In the genomic region with DNA sequence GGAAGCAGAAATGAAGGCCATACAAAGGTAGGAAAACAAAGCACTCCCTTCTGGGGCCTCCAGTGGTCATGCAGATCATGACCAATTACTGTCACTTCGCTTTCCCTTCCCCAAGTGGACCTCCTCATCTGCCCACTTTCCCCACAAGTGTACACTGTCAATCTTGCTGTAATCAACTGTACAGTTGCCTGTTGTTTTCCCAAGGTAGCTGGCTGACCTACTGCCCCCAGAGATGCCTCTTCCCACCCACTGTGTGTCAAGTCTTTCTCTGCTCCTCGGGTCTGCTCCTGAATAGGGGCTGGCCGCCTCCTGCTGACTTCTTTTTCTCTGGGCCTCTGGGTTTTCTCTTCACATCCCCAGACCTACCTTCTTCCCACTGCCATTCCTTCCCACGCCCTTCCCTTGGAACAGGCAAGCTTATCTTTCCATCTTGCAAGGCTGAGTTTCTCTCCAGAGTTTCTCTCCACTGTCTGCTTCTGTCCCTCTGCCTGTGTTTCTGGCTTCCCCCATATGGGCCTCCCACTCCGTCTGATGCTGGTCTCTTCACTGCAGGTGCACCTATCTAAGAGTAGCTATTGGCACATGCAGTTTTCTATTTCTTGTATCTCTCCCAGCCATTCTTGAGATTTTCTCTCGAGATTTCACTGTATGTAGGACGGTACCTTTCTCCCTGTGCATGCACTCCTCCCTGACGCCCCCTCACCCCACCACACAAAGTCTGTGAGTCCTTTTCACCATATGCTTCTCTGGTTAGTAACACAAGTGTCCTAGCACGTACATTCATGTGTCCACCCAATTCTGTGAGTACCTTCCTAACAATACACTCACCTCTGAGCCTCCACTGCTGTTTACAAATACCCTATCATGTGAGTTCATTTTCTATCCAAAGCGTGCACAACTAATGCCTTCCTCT, we compare ENCODE assay signal across 8 cellular contexts. TPM values are rescaled to one million over a fixed set of nuclear protein-coding genes. Genes with fewer than 3 reads are reported as not detected.
A peak's percentile ranks its signal among the peaks of the same experiment; 100 is the strongest.
DNase-seq lines count a peak whose midpoint lies in the region; ATAC-seq, FAIRE-seq and TF ChIP-seq lines count a peak whose summit lies in the region.

No MANE protein-coding gene starts in this region.

- H3K4me2 ChIP-seq in K562 (ENCODE audit: insufficient read depth, low read length) = peak overlapping the region; percentile 84

- H3K9me3 ChIP-seq in K562 (replicated peaks; ENCODE audit: control insufficient read depth, insufficient read depth, low read depth, low read length) (no peaks in the 10 kb centered on the region), liver (ENCODE audit: control insufficient read depth in 4 of 4, low read length in 3 of 4) (no peaks in the 10 kb centered on the region), tibial artery (no peaks in the 10 kb centered on the region)

- H3K4me3 Mint-ChIP-seq in activated T-cell treated with anti-CD3 and anti-CD28 coated beads, Interleukin-2, amount 50 U/mL, for 4 hours = peak overlapping the region; percentile 97

- TF ChIP-seq POLR2A in K562 (conservative IDR thresholded peaks at IDR 0.05) = no peak

- intact Hi-C loops in K562 (cut with micrococcal nuclease) (no loop called here), tibial artery (cut with DNase I; ENCODE audit: low total_unique reads) (loop anchor here (2.0 to 10.0 kb wide), 2 partner anchors 55 to 101 kb away; no protein-coding TSS in a partner anchor)

- in situ Hi-C loops in K562 (cut with MboI) = no loop called here

- no peak for DNase-seq in activated T-cell treated with anti-CD3 and anti-CD28 coated beads, Interleukin-2, amount 50 U/mL, for 4 hours
- no peak for DNase-seq in activated T-cell treated with anti-CD3 and anti-CD28 coated beads, Interleukin-2, amount 50 U/mL, for 1 hour
- DNase-seq in K562 (ENCODE audit: extremely low read depth in 1 of 4, low spot score in 3 of 4) (peak in 2 of 4 experiments; percentile 23 to 43), tibial artery (no peak), middle frontal gyrus (ENCODE audit: extremely low spot score, low spot score) (no peak), GDM1 (lab: John Stamatoyannopoulos, UW) (no peak)
- DNase-seq in activated CD4-positive, alpha-beta T cell treated with anti-CD3 and anti-CD28 coated beads for 1 hour = no peak

- TF ChIP-seq CTCF in K562 (IDR thresholded peaks at IDR 0.05 in 2 of 3, conservative IDR thresholded peaks at IDR 0.05 in 1 of 3; ENCODE audit: insufficient read depth in 2 of 3, low read depth in 1 of 3, low read length in 3 of 3) (peak in 2 of 3 experiments; percentile 1 to 7; a peak in 1 of 6 replicates), liver (IDR thresholded peaks at IDR 0.05; ENCODE audit: low read depth, low read length, missing input control) (no peak), tibial artery (IDR thresholded peaks at IDR 0.05) (no peak)

- peaks cover 64% of the 10 kb centered on the region for H3K4me1 Mint-ChIP-seq in activated T-cell treated with anti-CD3 and anti-CD28 coated beads, Interleukin-2, amount 50 U/mL, for 4 hours (ENCODE audit: low read depth)

- WGBS in K562 (ENCODE audit: insufficient coverage, low coverage, missing lambda C conversion rate) = 27% methylated on average over 10 of the region's 10 CpGs
- WGBS in liver = 40% methylated on average over 10 of the region's 10 CpGs

- no peak for FAIRE-seq in K562 (lab: Jason Lieb, UNC)

- H3K4me1 ChIP-seq in K562 (replicated peaks in 1 of 2; ENCODE audit: control insufficient read depth in 2 of 2, insufficient read depth in 2 of 2, low read length in 2 of 2) = peaks cover 35 to 55% of the 10 kb centered on the region in 2 experiments; a peak in 4 of 5 replicates
- peaks cover 0 to 43% (median 22%) of the 10 kb centered on the region in 4 donors for H3K4me1 ChIP-seq in liver (ENCODE audit: control insufficient read depth in 4 of 4, insufficient read depth in 4 of 4, low read length in 3 of 4)
- peaks cover 0 to 46% (median 22%) of the 10 kb centered on the region in 4 donors for H3K4me1 ChIP-seq in tibial artery

- H3K36me3 Mint-ChIP-seq in activated T-cell treated with anti-CD3 and anti-CD28 coated beads, Interleukin-2, amount 50 U/mL, for 4 hours (ENCODE audit: insufficient read depth) = peaks cover 19% of the 10 kb centered on the region

- no peak for TF ChIP-seq EP300 in K562 (IDR thresholded peaks at IDR 0.05; ENCODE audit: low read length)

- TF ChIP-seq RAD21 in K562 (CRISPR knock-in tag; conservative IDR thresholded peaks at IDR 0.05 in 1 of 2, IDR thresholded peaks at IDR 0.05 in 1 of 2) (no peak; a peak in 1 of 4 replicates), liver (IDR thresholded peaks at IDR 0.05) (no peak)

- CTCF ChIA-PET in K562 (lab: Yijun Ruan, JAX; ENCODE audit: low intra/inter-chr PET ratio) = interaction anchor here (1.6 kb wide), 1 partner anchor 67 kb away, joined by 4 read pairs; no protein-coding TSS in a partner anchor

- POLR2A ChIA-PET in K562 (lab: Yijun Ruan, JAX) = interaction anchor here (0.6 to 2.5 kb wide), 9 partner anchors 8 to 216 kb away, joined by 3 to 16 read pairs (median 4); no protein-coding TSS in a partner anchor

- H3K9ac ChIP-seq in K562 (ENCODE audit: insufficient read depth in 1 of 2, low read depth in 2 of 2, low read length in 2 of 2) (peak overlapping the region; percentile 83 to 96; a peak in 3 of 4 replicates), liver (ENCODE audit: low read depth in 1 of 2, low read length in 2 of 2) (peak overlapping the region; percentile 93 to 97)

- H3K27me3 ChIP-seq in K562 (ENCODE audit: control insufficient read depth in 2 of 2, insufficient read depth in 2 of 2, low read length in 2 of 2) (no peaks in the 10 kb centered on the region), liver (ENCODE audit: control insufficient read depth in 4 of 4, insufficient read depth in 4 of 4, low read length in 3 of 4) (no peaks in the 10 kb centered on the region), tibial artery (no peaks in the 10 kb centered on the region)

- H3K27me3 Mint-ChIP-seq in activated T-cell treated with anti-CD3 and anti-CD28 coated beads, Interleukin-2, amount 50 U/mL, for 4 hours (ENCODE audit: low read depth) = no peaks in the 10 kb centered on the region

- 0 out of 2 replicates have a peak overlapping the region, but pooled peaks have one; percentile 25 for H2AFZ ChIP-seq in K562 (ENCODE audit: low read depth, low read length)

- no peaks in the 10 kb centered on the region for H3K9me3 Mint-ChIP-seq in activated T-cell treated with anti-CD3 and anti-CD28 coated beads, Interleukin-2, amount 50 U/mL, for 4 hours

- no peak for ATAC-seq in activated T-cell treated with anti-CD3 and anti-CD28 coated beads, Interleukin-2, amount 50 U/mL, for 4 hours
- ATAC-seq in K562 = no peak

- H3K79me2 ChIP-seq in K562 (ENCODE audit: control insufficient read depth, insufficient read depth, low read length) = peaks cover 66% of the 10 kb centered on the region

- H3K4me3 ChIP-seq in K562 (peak overlapping the region; percentile 81; the same call in 1 of the 2 replicates), liver (ENCODE audit: low read depth in 1 of 3, low read length in 3 of 3) (peak overlapping the region; percentile 89 to 94 (median 93)), tibial artery (peak overlapping the region; percentile 84 to 98)

- no peaks in the 10 kb centered on the region for H3K9me1 ChIP-seq in K562 (ENCODE audit: control insufficient read depth, insufficient read depth, low read length)

- BruUV-seq in K562 (replicated peaks; lab: Mats Ljungman, UMichigan) = no TSS peak

- peaks cover 14% of the 10 kb centered on the region for H4K20me1 ChIP-seq in K562 (replicated peaks; ENCODE audit: control insufficient read depth, insufficient read depth, low read length)

- no peaks in the 10 kb centered on the region for H3K36me3 ChIP-seq in K562 (ENCODE audit: control insufficient read depth, insufficient read depth, low read length)
- peaks cover 0 to 4% (median under 1%) of the 10 kb centered on the region in 4 donors for H3K36me3 ChIP-seq in liver (ENCODE audit: control insufficient read depth in 4 of 4, insufficient read depth in 3 of 4, low read depth in 1 of 4, low read length in 3 of 4)
- peaks cover 0 to 11% (median 6%) of the 10 kb centered on the region in 3 donors for H3K36me3 ChIP-seq in tibial artery

- H3K27ac ChIP-seq in K562 (ENCODE audit: extremely low read depth, low read depth, low read length) (no peak overlapping the region; the same call in 2 of the 3 replicates), liver (ENCODE audit: low read depth in 1 of 2, low read length in 2 of 2) (peak overlapping the region; percentile 98 to 99), tibial artery (peak overlapping the region; percentile 97 to 99)

TF ChIP-seq in K562, 482 proteins besides CTCF, POLR2A, EP300 and RAD21 (continues in another document):
- TF ChIP-seq ARID1B (IDR thresholded peaks at IDR 0.05) (0 out of 2 replicates have a peak, but pooled peaks have one; percentile 8), MYBL2 (IDR thresholded peaks at IDR 0.05; ENCODE audit: low read depth) (no peak), MYBL2 (CRISPR knock-in tag; IDR thresholded peaks at IDR 0.05; ENCODE audit: borderline replicate concordance) (no peak)

TF ChIP-seq in liver, 16 proteins besides CTCF, POLR2A, EP300 and RAD21 (continues in another document):
- TF ChIP-seq HNF4A (conservative IDR thresholded peaks at IDR 0.05) (peak in 1 of 2 donors; percentile 8), FOXA2 (IDR thresholded peaks at IDR 0.05) (no peak)

RNA-seq across cellular contexts. Expression of a gene that starts 2.3 kb away (rescaled TPM):
- 100 to 1,000 TPM in 1 of 3 donors, 10 to 100 TPM in 2; 69.7 to 103 (median 87.0) TPM for total RNA-seq in activated T-cell treated with anti-CD3 and anti-CD28 coated beads, Interleukin-2, amount 50 U/mL, for 4 hours
- 31.2 and 65.3 TPM in 2 replicates for total RNA-seq in K562 (2011; cell fraction: chromatin; rRNA removed; ENCODE audit: low replicate concordance)
- total RNA-seq in K562 (2011; cell fraction: nucleolus; rRNA removed) = 11.2 and 15.0 TPM in 2 replicates
- 29.9 and 45.8 TPM in 2 replicates for total RNA-seq in K562 (2011; cell fraction: nucleoplasm; rRNA removed)
- total RNA-seq in K562 (2014; rRNA removed) = 14.0 and 18.3 TPM in 2 replicates
- 14.7 and 17.1 TPM in 2 replicates for total RNA-seq in K562 (2014; rRNA removed; fragmentation: Illumina TruSeq; extraction: Trizol)
- 10.1 and 12.5 TPM in 2 replicates for total RNA-seq in K562 (2015; rRNA removed; fragmentation: Illumina TruSeq; extraction: Trizol)
- 16.2 and 23.1 TPM in 2 replicates for total RNA-seq in K562 (2021)
- polyA plus RNA-seq in K562 (2011; rRNA removed) = 11.1 and 16.3 TPM in 2 replicates
- polyA plus RNA-seq in K562 (2011; cell fraction: cytosol; rRNA removed) = 4.0 and 4.7 TPM in 2 replicates
- polyA plus RNA-seq in K562 (2011; cell fraction: nucleus; rRNA removed) = 13.8 and 14.7 TPM in 2 replicates
- polyA plus RNA-seq in K562 (2012) = 8.3 and 11.9 TPM in 2 replicates
- 11.4 and 14.5 TPM in 2 replicates for polyA plus RNA-seq in K562 (2014; fragmentation: Illumina TruSeq; extraction: Trizol)
- polyA plus RNA-seq in K562 (2014; fragmentation: Nextera tagmentation; extraction: Ambion mirVana) = 1 to 10 TPM; 4.3 to 6.8 TPM
- polyA plus RNA-seq in K562 (2014; rRNA removed) = 9.0 and 14.6 TPM in 2 replicates
- polyA minus RNA-seq in K562 (2011; rRNA and poly(A)+ RNA removed) = 21.9 and 28.0 TPM in 2 replicates
- 4.8 and 11.7 TPM in 2 replicates for polyA minus RNA-seq in K562 (2011; cell fraction: cytosol; rRNA and poly(A)+ RNA removed)
- polyA minus RNA-seq in K562 (2011; cell fraction: nucleus; rRNA and poly(A)+ RNA removed) = 21.4 and 33.0 TPM in 2 replicates
- total RNA-seq in liver = 10 to 100 TPM; 53.9 to 64.5 TPM
- polyA plus RNA-seq in liver = 10 to 100 TPM; 21.0 to 37.9 TPM

Comparison
In these comparisons a context has a peak if more than half of its experiments do, and no peak if none do; other contexts are left out.
1. CTCF ChIP-seq: peak in K562 (2 of 3); none in liver (single experiment) and tibial artery (0 of 2).
2. Peak in every context shown above with its lines, with median percentiles within 50 percentile points of each other: H3K4me3 ChIP-seq.